ENCODE assay signal across 9 cellular contexts in genomic region chr5:106121972-106122605, GRCh38.
A peak's percentile ranks its signal among the peaks of the same experiment; 100 is the strongest.
DNase-seq lines count a peak whose midpoint lies in the region; ATAC-seq and TF ChIP-seq lines count a peak whose summit lies in the region.
"Had no signal": no experiment of that assay in that cellular context is flagged by ENCODE, and none has a peak within 500 bp of the region (broad histone marks: within the 10 kb centered on the region; RNA-seq: fewer than 3 reads in every experiment).

No MANE protein-coding gene starts in this region.

- no peak overlapping the region for H3K27ac Mint-ChIP-seq in mesothelial cell of epicardium
- no peak overlapping the region for H3K27ac Mint-ChIP-seq in T-helper 17 cell

- H3K4me3 Mint-ChIP-seq in mesothelial cell of epicardium (no peak overlapping the region), T-helper 17 cell (no peak overlapping the region)

- H3K9me3 ChIP-seq in ascending aorta, result no peaks in the 10 kb centered on the region
- H3K9me3 ChIP-seq in T-helper 17 cell (ENCODE audit: control insufficient read depth, low read length, poor library complexity, severe bottlenecking), result no peaks in the 10 kb centered on the region
- H3K9me3 ChIP-seq: BLaER1 had no signal

- H3K36me3 Mint-ChIP-seq in mesothelial cell of epicardium (no peaks in the 10 kb centered on the region), T-helper 17 cell (ENCODE audit: low read depth) (no peaks in the 10 kb centered on the region)

- no peaks in the 10 kb centered on the region for H3K4me1 ChIP-seq in ascending aorta
- H3K4me1 ChIP-seq: BLaER1 had no signal

- H3K27me3 Mint-ChIP-seq in mesothelial cell of epicardium (ENCODE audit: low read depth), result no peaks in the 10 kb centered on the region
- H3K27me3 Mint-ChIP-seq in T-helper 17 cell, result no peaks in the 10 kb centered on the region

- intact Hi-C loops in ascending aorta (cut with DNase I), result no loop called here

- no peaks in the 10 kb centered on the region for H3K36me3 ChIP-seq in ascending aorta
- H3K36me3 ChIP-seq: BLaER1 had no signal

- peak; percentile 76 for ATAC-seq in HG03469 (IDR thresholded peaks at IDR 0.05; ENCODE audit: unreplicated experiment)
- no peak for ATAC-seq in T-helper 17 cell

- peaks cover 16% of the 10 kb centered on the region for H3K9me3 Mint-ChIP-seq in mesothelial cell of epicardium

- DNase-seq in NCI-H345 (lab: John Stamatoyannopoulos, UW) (peak; percentile 5), NCI-H345 treated with DMSO at 0.1 percent for 48 hours (lab: John Stamatoyannopoulos, UW; ENCODE audit: unreplicated experiment) (no peak), GM20000 (ENCODE audit: low spot score) (peak; percentile 53), ascending aorta (ENCODE audit: low spot score in 2 of 2) (no peak), mesothelial cell of epicardium (ENCODE audit: low spot score in 2 of 2, unreplicated experiment in 2 of 2) (no peak), NCI-H2029 (lab: John Stamatoyannopoulos, UW) (no peak), T-helper 17 cell (no peak)

- H3K4me1 Mint-ChIP-seq in mesothelial cell of epicardium (peaks cover 3% of the 10 kb centered on the region), T-helper 17 cell (no peaks in the 10 kb centered on the region)

- no peak overlapping the region for H3K27ac ChIP-seq in ascending aorta
- H3K27ac ChIP-seq: BLaER1 had no signal

- no peak overlapping the region for H3K4me3 ChIP-seq in ascending aorta
- H3K4me3 ChIP-seq: BLaER1 had no signal

- H3K27me3 ChIP-seq in ascending aorta, result no peaks in the 10 kb centered on the region
- H3K27me3 ChIP-seq: BLaER1 had no signal

- TF ChIP-seq CTCF in GM20000 (IDR thresholded peaks at IDR 0.05; ENCODE audit: extremely low read depth, missing control alignments) (peak; percentile 81), ascending aorta (IDR thresholded peaks at IDR 0.05) (peak in 2 of 3 experiments; percentile 15 to 26), mesothelial cell of epicardium (IDR thresholded peaks at IDR 0.05; ENCODE audit: unreplicated experiment) (peak; percentile 50)

Comparison
In these comparisons a context has a peak if more than half of its experiments do, and no peak if none do; other contexts are left out.
1. DNase-seq: peak in NCI-H345 (single experiment) and GM20000 (single experiment); none in NCI-H345 treated with DMSO at 0.1 percent for 48 hours (single experiment), ascending aorta (0 of 2), mesothelial cell of epicardium (0 of 2), NCI-H2029 (single experiment) and T-helper 17 cell (0 of 3).
2. CTCF ChIP-seq: peak in every context shown above with its lines; median percentile 81 in GM20000; 50 in mesothelial cell of epicardium; 20 in ascending aorta.